5 cellular contexts compared by ENCODE assay signal in genomic region chr2:235279965-235280364, GRCh38.
"Had no signal": no experiment of that assay in that cellular context is flagged by ENCODE, and none has a peak within 500 bp of the region (broad histone marks: within the 10 kb centered on the region; RNA-seq: fewer than 3 reads in every experiment).

No MANE protein-coding gene starts in this region.

- DNase-seq: IMR-90 had no signal

- H3K4me3 Mint-ChIP-seq: IgD-negative memory B cell had no signal

- H3K27ac ChIP-seq: HL-60 had no signal

- H3K4me3 ChIP-seq: K562 had no signal

- ATAC-seq: HepG2, K562 had no signal

- H3K9me3 Mint-ChIP-seq: IgD-negative memory B cell had no signal

- H3K4me1 Mint-ChIP-seq: IgD-negative memory B cell had no signal

- H3K27ac Mint-ChIP-seq: IgD-negative memory B cell had no signal
